Comparison of ENCODE assay signal across 1 cellular context in genomic region chr17:50604470-50604869, GRCh38.
TF ChIP-seq lines count a peak whose summit lies in the region.

No MANE protein-coding gene starts in this region.

TF ChIP-seq in HepG2, 621 proteins besides CTCF, POLR2A, EP300 and RAD21:
- TF ChIP-seq SUZ12 (IDR thresholded peaks at IDR 0.05; ENCODE audit: low read depth, low read length) (no peak), ZNF761 (CRISPR knock-in tag; conservative IDR thresholded peaks at IDR 0.05) (no peak), HNRNPLL (IDR thresholded peaks at IDR 0.05; ENCODE audit: low read depth, low read length, poor library complexity, severe bottlenecking) (peak; percentile 17), ZNF251 (CRISPR knock-in tag; IDR thresholded peaks at IDR 0.05) (no peak), ZNF558 (CRISPR knock-in tag; IDR thresholded peaks at IDR 0.05; ENCODE audit: borderline replicate concordance) (no peak), PRDM10 (CRISPR knock-in tag; IDR thresholded peaks at IDR 0.05; ENCODE audit: low read depth) (no peak)
